Comparison of ENCODE assay signal across 16 cellular contexts in the genomic region with DNA sequence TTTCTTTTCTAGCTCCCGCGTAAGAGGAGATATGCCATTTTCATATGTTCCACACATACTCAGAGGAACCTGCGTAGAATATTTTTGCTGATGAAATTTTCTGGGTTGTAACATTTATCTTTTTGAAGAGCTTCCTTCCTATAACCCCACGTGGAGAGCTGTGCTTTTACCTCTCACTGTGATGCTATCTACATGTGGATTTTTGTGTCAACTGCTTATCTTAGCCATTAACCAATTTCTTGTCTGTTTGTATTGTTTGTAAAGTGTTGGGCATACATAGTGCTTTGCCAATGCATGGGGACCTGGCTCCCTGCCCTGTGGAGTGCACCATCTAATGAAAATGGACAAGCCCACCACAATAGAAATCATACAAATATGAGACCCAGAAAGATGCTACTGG.
"Had no signal": no experiment of that assay in that cellular context is flagged by ENCODE, and none has a peak within 500 bp of the region (broad histone marks: within the 10 kb centered on the region; RNA-seq: fewer than 3 reads in every experiment).

No MANE protein-coding gene starts in this region.

- H3K4me3 ChIP-seq: coronary artery, dorsolateral prefrontal cortex, esophagus muscularis mucosa, gastroesophageal sphincter, heart left ventricle, left lung, lower lobe of right lung had no signal

- H3K9me3 ChIP-seq: esophagus muscularis mucosa, gastroesophageal sphincter, heart left ventricle, left lung, lower lobe of right lung had no signal

- ATAC-seq: foreskin keratinocyte, gastroesophageal sphincter, heart left ventricle, left cardiac atrium, left lung, left ventricle myocardium superior, lower lobe of right lung had no signal

- H3K27ac ChIP-seq: coronary artery, dorsolateral prefrontal cortex, esophagus muscularis mucosa, foreskin keratinocyte, gastroesophageal sphincter, heart left ventricle, left lung, lower lobe of right lung had no signal

- DNase-seq: dermis blood vessel endothelial cell; dorsolateral prefrontal cortex; effector CD4-positive, alpha-beta T cell; effector memory CD4-positive, alpha-beta T cell; foreskin keratinocyte; heart left ventricle; hippocampal formation; left cardiac atrium; left lung; left ventricle myocardium superior; lower lobe of right lung; mesendoderm; midbrain had no signal

- H3K36me3 ChIP-seq: esophagus muscularis mucosa, gastroesophageal sphincter, heart left ventricle, left lung, lower lobe of right lung had no signal

- H3K4me1 ChIP-seq: esophagus muscularis mucosa, foreskin keratinocyte, gastroesophageal sphincter, heart left ventricle, left lung had no signal
